ENCODE assay signal across 24 cellular contexts in the genomic region with DNA sequence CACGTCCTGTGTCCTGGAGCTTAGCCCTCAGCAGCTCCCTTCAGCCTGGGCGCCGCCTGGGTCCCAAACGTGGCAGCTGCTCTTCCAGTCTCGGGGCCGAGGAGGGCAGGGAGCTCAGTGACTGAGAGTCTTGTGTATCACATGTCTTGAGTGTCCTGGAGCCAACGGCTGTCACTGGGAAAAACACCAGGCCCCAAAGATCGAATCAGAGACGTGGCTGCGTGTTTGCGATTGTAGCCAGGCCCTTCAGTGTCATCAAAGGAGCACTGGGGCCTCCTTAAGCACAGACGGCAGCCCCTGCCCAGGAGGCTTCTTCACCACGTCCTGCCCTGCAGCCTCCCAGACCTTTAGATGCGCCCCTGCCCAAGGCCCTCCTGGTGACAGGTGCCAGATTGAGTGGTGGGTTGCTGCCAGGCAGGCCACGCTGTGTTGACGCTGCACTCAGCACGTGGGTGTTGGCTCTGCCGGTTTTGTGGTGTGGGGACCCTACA. TPM values are rescaled to one million over a fixed set of nuclear protein-coding genes. Genes with fewer than 3 reads are reported as not detected.
A peak's percentile ranks its signal among the peaks of the same experiment; 100 is the strongest.
DNase-seq lines count a peak whose midpoint lies in the region; ATAC-seq, FAIRE-seq and TF ChIP-seq lines count a peak whose summit lies in the region.
"Had no signal": no experiment of that assay in that cellular context is flagged by ENCODE, and none has a peak within 500 bp of the region (broad histone marks: within the 10 kb centered on the region; RNA-seq: fewer than 3 reads in every experiment).

No MANE protein-coding gene starts in this region.

- H3K4me3 ChIP-seq in RWPE2 (ENCODE audit: severe bottlenecking), result no peak overlapping the region
- H3K4me3 ChIP-seq: thoracic aorta had no signal

- no peaks in the 10 kb centered on the region for H3K36me3 Mint-ChIP-seq in glutamatergic neuron (ENCODE audit: unreplicated experiment)
- H3K36me3 Mint-ChIP-seq: CD8-positive, alpha-beta T cell had no signal

- H3K4me1 Mint-ChIP-seq in glutamatergic neuron (ENCODE audit: low read depth, unreplicated experiment), result no peaks in the 10 kb centered on the region

- intact Hi-C loops in sciatic nerve (cut with DNase I), result no loop called here

- peaks cover 4% of the 10 kb centered on the region for H3K4me1 ChIP-seq in RWPE2 (ENCODE audit: insufficient read depth, poor library complexity, severe bottlenecking)

- DNase-seq in HTR-8/SVneo (ENCODE audit: insufficient read length, low spot score), result no peak
- DNase-seq in RWPE2 (ENCODE audit: low spot score), result peak; percentile 67
- DNase-seq in glutamatergic neuron, result peak; percentile 6
- peak; percentile 44 for DNase-seq in sciatic nerve (ENCODE audit: low spot score)
- DNase-seq: activated CD4-positive, alpha-beta T cell treated with anti-CD3 and anti-CD28 coated beads for 48 hours; CD8-positive, alpha-beta T cell; DMS153; GF-D8; NCI-H1105; NCI-H2029 treated with DMSO at 0.1 percent for 48 hours; NCI-H345; NCI-H82; nephron progenitor cell; SHP77; stimulated activated naive CD4-positive, alpha-beta T cell; T-helper 1 cell had no signal

- peak; percentile 40 for FAIRE-seq in HTR-8/SVneo (lab: Jason Lieb, UNC)
- FAIRE-seq: colon, GM19239, HepG2 had no signal

- no peaks in the 10 kb centered on the region for H3K36me3 ChIP-seq in RWPE2 (ENCODE audit: low read depth)
- H3K36me3 ChIP-seq: thoracic aorta had no signal

- H3K27me3 ChIP-seq in RWPE2 (ENCODE audit: insufficient read depth, poor library complexity, severe bottlenecking), result no peaks in the 10 kb centered on the region

- peaks cover 11% of the 10 kb centered on the region for H3K27me3 Mint-ChIP-seq in glutamatergic neuron (ENCODE audit: unreplicated experiment)

- H3K27ac Mint-ChIP-seq in glutamatergic neuron (ENCODE audit: unreplicated experiment), result no peak overlapping the region
- H3K27ac Mint-ChIP-seq: activated naive CD4-positive, alpha-beta T cell treated with anti-CD3 and anti-CD28 coated beads, Interleukin-2, amount 50 U/mL, for 72 hours; CD8-positive, alpha-beta T cell; nephron progenitor cell had no signal

- H3K4me3 Mint-ChIP-seq in glutamatergic neuron (ENCODE audit: unreplicated experiment), result no peak overlapping the region
- H3K4me3 Mint-ChIP-seq: CD8-positive, alpha-beta T cell; nephron progenitor cell had no signal

- no peak for TF ChIP-seq CTCF in RWPE2 (IDR thresholded peaks at IDR 0.05; ENCODE audit: poor library complexity, severe bottlenecking)
- no peak for TF ChIP-seq CTCF in glutamatergic neuron (IDR thresholded peaks at IDR 0.05; ENCODE audit: partially characterized antibody, unreplicated experiment)

- no peak overlapping the region for H3K27ac ChIP-seq in RWPE2 (ENCODE audit: poor library complexity, severe bottlenecking)
- H3K27ac ChIP-seq: thoracic aorta had no signal

- peaks cover 2% of the 10 kb centered on the region for H3K9me3 Mint-ChIP-seq in glutamatergic neuron (ENCODE audit: unreplicated experiment)
- H3K9me3 Mint-ChIP-seq: activated naive CD4-positive, alpha-beta T cell treated with anti-CD3 and anti-CD28 coated beads, Interleukin-2, amount 50 U/mL, for 72 hours; CD8-positive, alpha-beta T cell; nephron progenitor cell had no signal

- H3K9me3 ChIP-seq in RWPE2 (ENCODE audit: severe bottlenecking), result no peaks in the 10 kb centered on the region
- H3K9me3 ChIP-seq: thoracic aorta had no signal

- ATAC-seq in RWPE2 (ENCODE audit: low read depth), result no peak
- no peak for ATAC-seq in sciatic nerve
- ATAC-seq in HG02884 (IDR thresholded peaks at IDR 0.05; ENCODE audit: unreplicated experiment), result no peak
- ATAC-seq in HG03521 (IDR thresholded peaks at IDR 0.05; ENCODE audit: unreplicated experiment), result no peak
- no peak for ATAC-seq in HG02885 (IDR thresholded peaks at IDR 0.05; ENCODE audit: poor library complexity, unreplicated experiment)
- ATAC-seq: activated naive CD4-positive, alpha-beta T cell treated with anti-CD3 and anti-CD28 coated beads, Interleukin-2, amount 50 U/mL, for 72 hours; CD8-positive, alpha-beta T cell had no signal

RNA-seq across cellular contexts. Expression of a gene that starts 5.7 kb away (rescaled TPM):
- total RNA-seq in glutamatergic neuron (ENCODE audit: unreplicated experiment) (55.4 TPM), sciatic nerve (58.4 TPM)
